Comparison of ENCODE assay signal across 3 cellular contexts in genomic region chr7:2088801-2089200, GRCh38.
TF ChIP-seq lines count a peak whose summit lies in the region.

No MANE protein-coding gene starts in this region.

TF ChIP-seq in IMR-90, 13 proteins besides CTCF, POLR2A, EP300 and RAD21 (continued from another document):
- TF ChIP-seq ELK1 (IDR thresholded peaks at IDR 0.05; ENCODE audit: borderline replicate concordance, low read depth, low read length) (no peak), RCOR1 (IDR thresholded peaks at IDR 0.05; ENCODE audit: insufficient replicate concordance, low read length) (no peak), USF2 (IDR thresholded peaks at IDR 0.05; ENCODE audit: low read depth, low read length) (no peak), CEBPB (IDR thresholded peaks at IDR 0.05; ENCODE audit: low read depth, low read length) (no peak), CHD1 (IDR thresholded peaks at IDR 0.05; ENCODE audit: low read depth, low read length) (no peak), FOS (IDR thresholded peaks at IDR 0.05; ENCODE audit: low read depth, low read length) (no peak), BHLHE40 (IDR thresholded peaks at IDR 0.05; ENCODE audit: low read depth, low read length) (no peak), MXI1 (IDR thresholded peaks at IDR 0.05; ENCODE audit: borderline replicate concordance, low read depth, low read length) (no peak), RFX5 (IDR thresholded peaks at IDR 0.05; ENCODE audit: low read depth, low read length) (no peak), MAFK (IDR thresholded peaks at IDR 0.05; ENCODE audit: low read depth, low read length) (no peak), MAZ (IDR thresholded peaks at IDR 0.05; ENCODE audit: borderline replicate concordance, low read depth, low read length) (no peak), SMC3 (IDR thresholded peaks at IDR 0.05; ENCODE audit: low read depth, low read length) (no peak)

TF ChIP-seq in HepG2, 621 proteins besides CTCF, POLR2A, EP300 and RAD21 (continues in another document):
- TF ChIP-seq MYPOP (CRISPR knock-in tag; IDR thresholded peaks at IDR 0.05) (no peak), ZNF121 (CRISPR knock-in tag; IDR thresholded peaks at IDR 0.05) (no peak), CREB1 (IDR thresholded peaks at IDR 0.05) (no peak), CREB1 (CRISPR knock-in tag; IDR thresholded peaks at IDR 0.05) (no peak), GATAD1 (CRISPR knock-in tag; IDR thresholded peaks at IDR 0.05) (no peak), HES4 (CRISPR knock-in tag; IDR thresholded peaks at IDR 0.05; ENCODE audit: borderline replicate concordance) (no peak), ATF4 (CRISPR knock-in tag; IDR thresholded peaks at IDR 0.05) (no peak), ZFP41 (CRISPR knock-in tag; IDR thresholded peaks at IDR 0.05; ENCODE audit: borderline replicate concordance) (no peak), BCL6 (CRISPR knock-in tag; IDR thresholded peaks at IDR 0.05) (no peak), SNAI1 (CRISPR knock-in tag; IDR thresholded peaks at IDR 0.05; ENCODE audit: borderline replicate concordance) (no peak), ZBTB40 (IDR thresholded peaks at IDR 0.05) (no peak), ZBTB40 (CRISPR knock-in tag; IDR thresholded peaks at IDR 0.05) (no peak)

TF ChIP-seq in GM23338, 12 proteins besides CTCF, POLR2A, EP300 and RAD21 (continued from another document):
- TF ChIP-seq STAT1 (IDR thresholded peaks at IDR 0.05; ENCODE audit: unreplicated experiment) (no peak), ZNF114 (CRISPR knock-in tag; IDR thresholded peaks at IDR 0.05) (no peak)
